9 cellular contexts compared by ENCODE assay signal in the genomic region with DNA sequence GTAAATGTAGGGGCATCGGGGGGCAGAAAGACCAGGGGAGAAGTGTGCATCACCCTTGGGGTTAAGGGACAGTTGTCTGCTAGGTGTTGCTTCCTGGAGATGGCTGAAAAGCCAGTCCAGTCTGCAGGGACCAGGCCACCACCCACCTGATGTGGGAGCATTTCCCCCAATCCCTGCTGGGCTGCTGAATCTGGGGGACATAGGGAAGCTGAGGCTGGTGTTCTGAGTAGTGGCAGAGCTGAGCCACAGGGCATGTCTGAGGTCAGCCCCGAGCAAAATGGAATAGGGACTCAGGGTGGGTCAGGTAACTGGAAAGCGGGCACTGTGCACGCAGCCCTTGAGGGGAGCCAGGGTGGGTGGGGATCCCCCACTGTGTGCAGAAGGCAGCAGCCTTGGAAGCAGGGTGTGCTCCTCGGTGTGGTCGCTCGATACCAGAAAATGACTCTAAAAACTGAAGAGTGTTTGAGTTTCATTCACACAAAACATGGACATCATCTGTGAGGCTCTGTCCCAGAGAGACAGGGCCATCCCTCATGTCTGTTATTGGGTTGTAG. TPM values are rescaled to one million over a fixed set of nuclear protein-coding genes. Genes with fewer than 3 reads are reported as not detected.
DNase-seq lines count a peak whose midpoint lies in the region; ATAC-seq and TF ChIP-seq lines count a peak whose summit lies in the region.
"Had no signal": no experiment of that assay in that cellular context is flagged by ENCODE, and none has a peak within 500 bp of the region (broad histone marks: within the 10 kb centered on the region; RNA-seq: fewer than 3 reads in every experiment).

No MANE protein-coding gene starts in this region.

- POLR2A ChIA-PET in Caco-2 (lab: Charles Lee), result interaction anchor here (1.1 kb wide), 1 partner anchor 103 kb away, joined by 3 read pairs; no protein-coding TSS in a partner anchor
- POLR2A ChIA-PET in activated naive CD8-positive, alpha-beta T cell treated with anti-CD3 and anti-CD28 coated beads, Interleukin-2, amount 10 ng/mL, durations not matched to agents 7 days and 5 days (lab: Charles Lee), result no interaction called here

- no TSS peak for BruUV-seq in Caco-2 (replicated peaks; lab: Mats Ljungman, UMichigan)

- H3K4me3 ChIP-seq in Caco-2 (ENCODE audit: low read depth, low read length), result no peak overlapping the region

- ATAC-seq in activated naive CD8-positive, alpha-beta T cell treated with anti-CD3 and anti-CD28 coated beads, Interleukin-2, amount 10 ng/mL, durations not matched to agents 7 days and 5 days (ENCODE audit: low read depth), result no peak
- no peak for ATAC-seq in GM18867 (IDR thresholded peaks at IDR 0.05; ENCODE audit: unreplicated experiment)
- ATAC-seq: right cardiac atrium had no signal

- intact Hi-C loops in Caco-2 (cut with micrococcal nuclease; ENCODE audit: unreplicated experiment), result no loop called here

- H3K9me3 ChIP-seq in Caco-2, result no peaks in the 10 kb centered on the region

- CTCF ChIA-PET in Caco-2 (lab: Charles Lee), result interaction anchor here (0.6 to 1.0 kb wide), 2 partner anchors 32 to 140 kb away, joined by 3 read pairs; no protein-coding TSS in a partner anchor

- no peak for DNase-seq in Caco-2
- DNase-seq in activated naive CD8-positive, alpha-beta T cell treated with anti-CD3 and anti-CD28 coated beads, Interleukin-2, amount 10 ng/mL, durations not matched to agents 7 days and 5 days, result no peak
- no peak for DNase-seq in nephron progenitor cell
- DNase-seq in LoVo (ENCODE audit: low spot score), result no peak
- DNase-seq in effector CD8-positive, alpha-beta T cell (lab: John Stamatoyannopoulos, UW), result no peak

- H3K27ac Mint-ChIP-seq in Caco-2 (ENCODE audit: unreplicated experiment) (peak overlapping the region; percentile 93), IgD-negative memory B cell (peak overlapping the region; percentile 23 to 99 (median 82)), nephron progenitor cell (no peak overlapping the region)
- peak overlapping the region; percentile 55 for H3K27ac Mint-ChIP-seq in activated naive CD8-positive, alpha-beta T cell treated with anti-CD3 and anti-CD28 coated beads, Interleukin-2, amount 10 ng/mL, durations not matched to agents 7 days and 5 days

- peaks cover 12% of the 10 kb centered on the region for H3K4me1 Mint-ChIP-seq in Caco-2 (ENCODE audit: low read depth, unreplicated experiment)
- peaks cover 15 to 28% (median 21%) of the 10 kb centered on the region in 3 donors for H3K4me1 Mint-ChIP-seq in IgD-negative memory B cell
- peaks cover 33% of the 10 kb centered on the region for H3K4me1 Mint-ChIP-seq in activated naive CD8-positive, alpha-beta T cell treated with anti-CD3 and anti-CD28 coated beads, Interleukin-2, amount 10 ng/mL, durations not matched to agents 7 days and 5 days
- H3K4me1 Mint-ChIP-seq in nephron progenitor cell, result peaks cover 53% of the 10 kb centered on the region

- H3K27me3 Mint-ChIP-seq in Caco-2 (ENCODE audit: insufficient read depth, unreplicated experiment) (no peaks in the 10 kb centered on the region), IgD-negative memory B cell (no peaks in the 10 kb centered on the region), nephron progenitor cell (ENCODE audit: low read depth, poor library complexity) (peaks cover 2% of the 10 kb centered on the region)
- no peaks in the 10 kb centered on the region for H3K27me3 Mint-ChIP-seq in activated naive CD8-positive, alpha-beta T cell treated with anti-CD3 and anti-CD28 coated beads, Interleukin-2, amount 10 ng/mL, durations not matched to agents 7 days and 5 days

- H3K36me3 ChIP-seq in Caco-2 (ENCODE audit: control insufficient read depth, insufficient read depth, low read length), result peaks cover 4% of the 10 kb centered on the region; the same call in 1 of the 2 replicates

- H3K4me3 Mint-ChIP-seq in Caco-2 (ENCODE audit: unreplicated experiment), result peak overlapping the region; percentile 86
- H3K4me3 Mint-ChIP-seq in IgD-negative memory B cell, result peak overlapping the region in 3 of 4 donors; percentile 46 to 99 (median 87)
- peak overlapping the region; percentile 37 for H3K4me3 Mint-ChIP-seq in activated naive CD8-positive, alpha-beta T cell treated with anti-CD3 and anti-CD28 coated beads, Interleukin-2, amount 10 ng/mL, durations not matched to agents 7 days and 5 days
- H3K4me3 Mint-ChIP-seq in nephron progenitor cell, result peak overlapping the region; percentile 63

- TF ChIP-seq CTCF in Caco-2 (IDR thresholded peaks at IDR 0.05; ENCODE audit: insufficient read depth in 1 of 2, low read depth in 1 of 2, low read length in 1 of 2, severe bottlenecking in 1 of 2, unreplicated experiment in 1 of 2), result no peak
- TF ChIP-seq CTCF in nephron progenitor cell (IDR thresholded peaks at IDR 0.05), result no peak

- H3K4me1 ChIP-seq in Caco-2, result peaks cover 22% of the 10 kb centered on the region

- no peaks in the 10 kb centered on the region for H3K9me3 Mint-ChIP-seq in Caco-2 (ENCODE audit: unreplicated experiment)
- H3K9me3 Mint-ChIP-seq in IgD-negative memory B cell, result no peaks in the 10 kb centered on the region
- no peaks in the 10 kb centered on the region for H3K9me3 Mint-ChIP-seq in activated naive CD8-positive, alpha-beta T cell treated with anti-CD3 and anti-CD28 coated beads, Interleukin-2, amount 10 ng/mL, durations not matched to agents 7 days and 5 days
- no peaks in the 10 kb centered on the region for H3K9me3 Mint-ChIP-seq in nephron progenitor cell

- H3K36me3 Mint-ChIP-seq in Caco-2 (ENCODE audit: insufficient read depth, unreplicated experiment) (peaks cover 88% of the 10 kb centered on the region), IgD-negative memory B cell (peaks cover 8% of the 10 kb centered on the region), nephron progenitor cell (ENCODE audit: low read depth) (peaks cover 47% of the 10 kb centered on the region)
- H3K36me3 Mint-ChIP-seq in activated naive CD8-positive, alpha-beta T cell treated with anti-CD3 and anti-CD28 coated beads, Interleukin-2, amount 10 ng/mL, durations not matched to agents 7 days and 5 days, result peaks cover 22% of the 10 kb centered on the region

- H3K27me3 ChIP-seq in Caco-2 (replicated peaks; ENCODE audit: control insufficient read depth, insufficient read depth, low read length), result no peaks in the 10 kb centered on the region

RNA-seq across cellular contexts. Expression of gene CCNL2, which starts 2.4 kb away (rescaled TPM):
- total RNA-seq in Caco-2 (2022), result 145 and 147 TPM in 2 replicates
- 39.8 TPM for polyA plus RNA-seq in IgD-negative memory B cell
- 100 to 1,000 TPM; 201 to 211 TPM for total RNA-seq in activated naive CD8-positive, alpha-beta T cell treated with anti-CD3 and anti-CD28 coated beads, Interleukin-2, amount 10 ng/mL, durations not matched to agents 7 days and 5 days

RNA-seq across cellular contexts. Expression of gene MRPL20, which starts 5.6 kb away (rescaled TPM):
- 109 and 110 TPM in 2 replicates for total RNA-seq in Caco-2 (2022)
- 144 TPM for polyA plus RNA-seq in IgD-negative memory B cell
- 100 to 1,000 TPM in 1 of 2 experiments, 10 to 100 TPM in 1; 98.6 to 101 TPM for total RNA-seq in activated naive CD8-positive, alpha-beta T cell treated with anti-CD3 and anti-CD28 coated beads, Interleukin-2, amount 10 ng/mL, durations not matched to agents 7 days and 5 days

RNA-seq across cellular contexts. Expression of gene ANKRD65, which starts 19.5 kb away (rescaled TPM):
- 1.6 and 3.2 TPM in 2 replicates for total RNA-seq in Caco-2 (2022)
- polyA plus RNA-seq in IgD-negative memory B cell, result not detected
- total RNA-seq in activated naive CD8-positive, alpha-beta T cell treated with anti-CD3 and anti-CD28 coated beads, Interleukin-2, amount 10 ng/mL, durations not matched to agents 7 days and 5 days, result not detected
- total RNA-seq: Daoy had no signal

RNA-seq across cellular contexts. Expression of gene AURKAIP1, which starts 26.5 kb away (rescaled TPM):
- 187 and 200 TPM in 2 replicates for total RNA-seq in Caco-2 (2022)
- polyA plus RNA-seq in IgD-negative memory B cell, result 177 TPM
- total RNA-seq in activated naive CD8-positive, alpha-beta T cell treated with anti-CD3 and anti-CD28 coated beads, Interleukin-2, amount 10 ng/mL, durations not matched to agents 7 days and 5 days, result 10 to 100 TPM; 87.3 to 97.1 TPM

RNA-seq across cellular contexts. Expression of gene VWA1, which starts 34.0 kb away (rescaled TPM):
- 73.7 and 74.7 TPM in 2 replicates for total RNA-seq in Caco-2 (2022)
- not detected for polyA plus RNA-seq in IgD-negative memory B cell
- under 1 TPM; 0.36 to 0.85 TPM for total RNA-seq in activated naive CD8-positive, alpha-beta T cell treated with anti-CD3 and anti-CD28 coated beads, Interleukin-2, amount 10 ng/mL, durations not matched to agents 7 days and 5 days

Comparison
In these comparisons a context has a peak if more than half of its experiments do, and no peak if none do; other contexts are left out.
1. H3K4me3 Mint-ChIP-seq: peak in every context shown above with its lines; median percentile 87 in IgD-negative memory B cell; 86 in Caco-2; 63 in nephron progenitor cell; 37 in activated naive CD8-positive, alpha-beta T cell treated with anti-CD3 and anti-CD28 coated beads, Interleukin-2, amount 10 ng/mL, durations not matched to agents 7 days and 5 days.